ENCODE assay signal across 10 cellular contexts in the genomic region with DNA sequence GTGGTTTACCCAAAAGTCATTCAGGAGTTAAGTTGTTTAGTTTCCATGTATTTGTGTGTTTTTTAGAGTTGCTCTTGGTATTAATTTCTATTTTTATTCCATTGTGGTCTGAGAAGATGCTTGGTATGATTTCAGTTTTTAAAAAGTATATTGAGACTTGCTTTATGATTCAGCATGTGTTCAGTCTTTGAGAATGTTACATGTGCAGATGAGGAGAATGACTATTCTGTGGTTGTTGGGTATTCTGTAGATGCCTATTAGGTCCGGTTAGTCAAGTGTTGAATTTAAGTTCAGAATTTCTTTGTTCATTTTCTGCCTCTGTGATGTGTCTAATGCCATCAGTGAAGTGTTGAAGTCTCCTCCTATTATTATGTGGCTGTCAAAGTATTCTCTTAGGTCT.
DNase-seq lines count a peak whose midpoint lies in the region; ATAC-seq lines count a peak whose summit lies in the region.
"Had no signal": no experiment of that assay in that cellular context is flagged by ENCODE, and none has a peak within 500 bp of the region (broad histone marks: within the 10 kb centered on the region; RNA-seq: fewer than 3 reads in every experiment).

No MANE protein-coding gene starts in this region.

- peaks cover 11% of the 10 kb centered on the region for H3K36me3 Mint-ChIP-seq in activated CD8-positive, alpha-beta memory T cell treated with anti-CD3 and anti-CD28 coated beads, Interleukin-2, amount 10 ng/mL, durations not matched to agents 7 days and 5 days

- H3K36me3 ChIP-seq in skeletal muscle satellite cell (ENCODE audit: insufficient read depth, low read length), result no peaks in the 10 kb centered on the region

- H3K27ac Mint-ChIP-seq in activated CD8-positive, alpha-beta memory T cell treated with anti-CD3 and anti-CD28 coated beads, Interleukin-2, amount 10 ng/mL, durations not matched to agents 7 days and 5 days, result no peak overlapping the region

- peaks cover 4% of the 10 kb centered on the region for H3K27me3 Mint-ChIP-seq in activated CD8-positive, alpha-beta memory T cell treated with anti-CD3 and anti-CD28 coated beads, Interleukin-2, amount 10 ng/mL, durations not matched to agents 7 days and 5 days

- DNase-seq in activated CD8-positive, alpha-beta memory T cell treated with anti-CD3 and anti-CD28 coated beads, Interleukin-2, amount 10 ng/mL, durations not matched to agents 7 days and 5 days, result no peak
- DNase-seq in activated CD8-positive, alpha-beta memory T cell treated with anti-CD3 and anti-CD28 coated beads for 24 hours, result no peak
- no peak for DNase-seq in NCI-H226
- DNase-seq in activated CD4-positive, alpha-beta T cell treated with anti-CD3 and anti-CD28 coated beads, Interleukin-2, amount 50 U/mL, for 48 hours, result no peak
- no peak for DNase-seq in NCI-H446 treated with DMSO at 0.1 percent for 48 hours (lab: John Stamatoyannopoulos, UW)
- DNase-seq: NCI-H1436 treated with DMSO at 0.1 percent for 48 hours had no signal

- peaks cover 26% of the 10 kb centered on the region for H3K4me1 Mint-ChIP-seq in activated CD8-positive, alpha-beta memory T cell treated with anti-CD3 and anti-CD28 coated beads, Interleukin-2, amount 10 ng/mL, durations not matched to agents 7 days and 5 days

- no peaks in the 10 kb centered on the region for H3K9me3 ChIP-seq in skeletal muscle satellite cell (replicated peaks; ENCODE audit: low read length)
- H3K9me3 ChIP-seq: A549 had no signal

- H3K4me3 Mint-ChIP-seq in activated CD8-positive, alpha-beta memory T cell treated with anti-CD3 and anti-CD28 coated beads, Interleukin-2, amount 10 ng/mL, durations not matched to agents 7 days and 5 days, result no peak overlapping the region

- no peaks in the 10 kb centered on the region for H3K27me3 ChIP-seq in skeletal muscle satellite cell (ENCODE audit: control insufficient read depth, insufficient read depth, low read length)

- no peaks in the 10 kb centered on the region for H3K9me3 Mint-ChIP-seq in activated CD8-positive, alpha-beta memory T cell treated with anti-CD3 and anti-CD28 coated beads, Interleukin-2, amount 10 ng/mL, durations not matched to agents 7 days and 5 days (ENCODE audit: low read depth)

- CTCF ChIA-PET in activated CD8-positive, alpha-beta memory T cell treated with anti-CD3 and anti-CD28 coated beads, Interleukin-2, amount 10 ng/mL, durations not matched to agents 7 days and 5 days (lab: Charles Lee), result interaction anchor here (0.7 kb wide), 1 partner anchor 33 kb away, joined by 3 read pairs; no protein-coding TSS in a partner anchor

- peaks cover 11% of the 10 kb centered on the region for H3K4me1 ChIP-seq in skeletal muscle satellite cell (ENCODE audit: control insufficient read depth, insufficient read depth, low read length)
- H3K4me1 ChIP-seq: A549 had no signal

- H3K4me2 ChIP-seq in skeletal muscle satellite cell (ENCODE audit: low read length), result peak overlapping the region; percentile 18
- H3K4me2 ChIP-seq: A549 had no signal

- no peak overlapping the region for H3K9ac ChIP-seq in skeletal muscle satellite cell (ENCODE audit: low read depth, low read length)

- peak; percentile 66 for ATAC-seq in activated CD8-positive, alpha-beta memory T cell treated with anti-CD3 and anti-CD28 coated beads, Interleukin-2, amount 10 ng/mL, durations not matched to agents 7 days and 5 days
- peak; percentile 92 for ATAC-seq in HG02642 (IDR thresholded peaks at IDR 0.05; ENCODE audit: poor library complexity, unreplicated experiment)
- ATAC-seq in HG03575 (IDR thresholded peaks at IDR 0.05; ENCODE audit: extremely low read depth, insufficient number of reproducible peaks, low FRiP score, unreplicated experiment), result peak; percentile 96
- ATAC-seq: A549 had no signal

- H3K4me3 ChIP-seq in skeletal muscle satellite cell (ENCODE audit: low read length), result no peak overlapping the region
- H3K4me3 ChIP-seq: A549 had no signal
